ENCODE assay signal across 11 cellular contexts in genomic region chr22:42755553-42755952, GRCh38. TPM values are rescaled to one million over a fixed set of nuclear protein-coding genes. Genes with fewer than 3 reads are reported as not detected.
DNase-seq lines count a peak whose midpoint lies in the region; ATAC-seq and TF ChIP-seq lines count a peak whose summit lies in the region.
"Not testable (repeated sequence)": the region's sequence is repeated elsewhere in the genome, so short reads cannot be mapped to it uniquely, and the experiment has no call there.
"Had no signal": no experiment of that assay in that cellular context is flagged by ENCODE, and none has a peak within 500 bp of the region (broad histone marks: within the 10 kb centered on the region; RNA-seq: fewer than 3 reads in every experiment).

No MANE protein-coding gene starts in this region.

- not testable (repeated sequence) for TF ChIP-seq RAD21 in SK-N-SH (IDR thresholded peaks at IDR 0.05; ENCODE audit: low read length)

- TF ChIP-seq POLR2A in body of pancreas (IDR thresholded peaks at IDR 0.05) = not testable (repeated sequence)

- not testable (repeated sequence) for H3K36me3 ChIP-seq in MG63; SK-N-SH (replicated peaks in 1 of 2; ENCODE audit: control insufficient read depth in 1 of 2, insufficient read depth in 2 of 2, low read length in 1 of 2); body of pancreas (replicated peaks in 1 of 2; ENCODE audit: insufficient read depth in 1 of 2, low read depth in 2 of 2); esophagus (ENCODE audit: control insufficient read depth in 2 of 2, insufficient read depth in 2 of 2, low read length in 1 of 2)

- POLR2A ChIA-PET in SK-N-SH (lab: Yijun Ruan, JAX) = not testable (repeated sequence)

- not testable (repeated sequence) for TF ChIP-seq EP300 in SK-N-SH (IDR thresholded peaks at IDR 0.05; ENCODE audit: borderline replicate concordance in 1 of 2, low read depth in 1 of 2, low read length in 1 of 2)

- not testable (repeated sequence) for H3K79me2 ChIP-seq in SK-N-SH (ENCODE audit: insufficient read depth)

- not testable (repeated sequence) for H3K9ac ChIP-seq in SK-N-SH

- H3K27ac ChIP-seq in SK-N-SH (ENCODE audit: low read depth in 2 of 2, low read length in 1 of 2) = peak overlapping the region in 1 of 2 experiments; percentile 55; a peak in 2 of 4 replicates
- H3K27ac ChIP-seq in body of pancreas = peak overlapping the region in 1 of 4 donors; percentile 59
- peak overlapping the region; percentile 26 to 61 for H3K27ac ChIP-seq in esophagus (ENCODE audit: low read depth in 2 of 2, low read length in 1 of 2)

- H3F3A ChIP-seq in SK-N-SH (replicated peaks; ENCODE audit: insufficient read depth) = not testable (repeated sequence)

- not testable (repeated sequence) for H3K4me2 ChIP-seq in SK-N-SH

- ATAC-seq in body of pancreas (peak; percentile 61), Right ventricle myocardium inferior (peak; percentile 18)

- not testable (repeated sequence) for H3K9me3 ChIP-seq in MG63; SK-N-SH; body of pancreas; esophagus (ENCODE audit: control insufficient read depth in 2 of 2, insufficient read depth in 1 of 2, low read depth in 1 of 2, low read length in 1 of 2)

- intact Hi-C loops in body of pancreas (cut with DNase I); Right ventricle myocardium inferior (cut with DNase I): not testable (repeated sequence)

- not testable (repeated sequence) for H3K27me3 ChIP-seq in MG63; SK-N-SH (ENCODE audit: insufficient read depth); body of pancreas; esophagus (ENCODE audit: control insufficient read depth in 1 of 2, insufficient read depth in 2 of 2, low read length in 2 of 2)

- H3K4me3 ChIP-seq in MG63; SK-N-SH (ENCODE audit: low read depth in 2 of 2, low read length in 1 of 2); body of pancreas; esophagus (ENCODE audit: low read depth in 1 of 2, low read length in 2 of 2); retinal pigment epithelial cell (ENCODE audit: low read length): not testable (repeated sequence)

- not testable (repeated sequence) for H3K4me1 ChIP-seq in SK-N-SH (ENCODE audit: control insufficient read depth in 1 of 2, insufficient read depth in 2 of 2, low read depth in 1 of 2, low read length in 1 of 2); esophagus (ENCODE audit: control insufficient read depth in 2 of 2, insufficient read depth in 2 of 2, low read length in 1 of 2)
- H3K4me1 ChIP-seq in body of pancreas = peaks cover 13% of the 10 kb centered on the region

- DNase-seq in AG08396 (ENCODE audit: low spot score) = peak; percentile 64
- peak; percentile 57 for DNase-seq in GM04503 (ENCODE audit: low read depth)
- peak; percentile 55 for DNase-seq in MG63
- DNase-seq in SK-N-SH = not testable (repeated sequence)
- DNase-seq in body of pancreas = peak in 1 of 4 donors; percentile 28
- DNase-seq in Right ventricle myocardium inferior (ENCODE audit: missing footprints) = peak; percentile 13
- DNase-seq in retinal pigment epithelial cell (ENCODE audit: low read depth) = peak; percentile 73

- not testable (repeated sequence) for TF ChIP-seq CTCF in SK-N-SH (IDR thresholded peaks at IDR 0.05); body of pancreas (IDR thresholded peaks at IDR 0.05); retinal pigment epithelial cell (conservative IDR thresholded peaks at IDR 0.05; ENCODE audit: low read depth, low read length)

- CTCF ChIA-PET in SK-N-SH (lab: Yijun Ruan, JAX) = not testable (repeated sequence)

- WGBS in SK-N-SH (ENCODE audit: low lambda C conversion rate) = 41% methylated on average over 3 of the region's 5 CpGs
- 63 to 69% methylated on average over 5 of the region's 5 CpGs for WGBS in body of pancreas, 2 donors
- WGBS in esophagus, 2 donors = 56 to 63% methylated on average over 5 of the region's 5 CpGs

- H4K20me1 ChIP-seq in SK-N-SH (ENCODE audit: insufficient read depth) = not testable (repeated sequence)

- H2AFZ ChIP-seq in SK-N-SH (ENCODE audit: low read depth) = not testable (repeated sequence)

- H3K9me2 ChIP-seq in SK-N-SH = not testable (repeated sequence)

TF ChIP-seq in SK-N-SH, 30 proteins besides CTCF, POLR2A, EP300 and RAD21:
- TF ChIP-seq FOSL2 (IDR thresholded peaks at IDR 0.05; ENCODE audit: borderline replicate concordance, low read depth) (peak; percentile 67; the same call in 1 of the 2 replicates), JUND (IDR thresholded peaks at IDR 0.05) (peak; percentile 51; the same call in 1 of the 2 replicates), RXRA (IDR thresholded peaks at IDR 0.05; ENCODE audit: borderline replicate concordance, low read depth) (peak; percentile 80)

RNA-seq across cellular contexts. Expression of gene A4GALT, which starts 34.9 kb away (rescaled TPM):
- 9.1 and 17.9 TPM in 2 replicates for total RNA-seq in MG63 (2014; rRNA removed; shearing (Covaris generic); ENCODE audit: low replicate concordance)
- polyA plus RNA-seq in SK-N-SH (2012; rRNA removed) (5.2 and 9.5 TPM in 2 replicates), esophagus (10 to 100 TPM; 19.3 to 50.3 TPM)
- 5.3 and 6.8 TPM in 2 replicates for polyA plus RNA-seq in SK-N-SH (2012; cell fraction: cytosol; rRNA removed)
- 6.1 and 6.4 TPM in 2 replicates for polyA plus RNA-seq in SK-N-SH (2012; cell fraction: nucleus; rRNA removed)
- total RNA-seq in body of pancreas (1 to 10 TPM; 3.1 to 6.9 TPM), Right ventricle myocardium inferior (81.2 TPM)
- total RNA-seq: activated naive CD8-positive, alpha-beta T cell treated with anti-CD3 and anti-CD28 coated beads, Interleukin-2, amount 10 ng/mL, durations not matched to agents 7 days and 5 days; activated T-helper 2 cell treated with anti-CD3 and anti-CD28 coated beads, Interferon-gamma antibody, Interleukin-2, Interleukin-4, amounts not matched to agents 10 μg/mL and 5 μg/mL and 100 μg/mL, durations not matched to agents 14 hours and 24 hours and 36 hours; CD8-positive, alpha-beta memory T cell had no signal
- polyA plus RNA-seq: CD8-positive, alpha-beta memory T cell had no signal
